28 cellular contexts compared by ENCODE assay signal in genomic region chr3:184682671-184683070, GRCh38.
"Had no signal": no experiment of that assay in that cellular context is flagged by ENCODE, and none has a peak within 500 bp of the region (broad histone marks: within the 10 kb centered on the region; RNA-seq: fewer than 3 reads in every experiment).

No MANE protein-coding gene starts in this region.

- H3K4me3 ChIP-seq: neural progenitor cell, ovary, psoas muscle, right lobe of liver, sigmoid colon, suprapubic skin, testis, tibial artery, transverse colon, vagina had no signal

- H3K4me1 ChIP-seq: parathyroid adenoma, right lobe of liver had no signal

- H3K4me3 Mint-ChIP-seq: naive B cell; naive thymus-derived CD8-positive, alpha-beta T cell; natural killer cell treated with Interleukin-12 subunit alpha and Interleukin-12 subunit beta and Interleukin-15 and Interleukin-18, amount 100 ng/mL, for 72 hours; neural progenitor cell; stimulated activated memory B cell treated with anti-CD40 and anti-IgM and Interleukin-4, amounts not matched to agents 10 μg/mL and 1 μg/mL and 100 μg/mL, for 72 hours; stimulated activated naive CD8-positive, alpha-beta T cell treated with anti-CD3 and anti-CD28 coated beads, Interleukin-15, amount 100 ng/mL, for 72 hours; type B pancreatic cell had no signal

- H3K27me3 ChIP-seq: neural progenitor cell, ovary, right lobe of liver, sigmoid colon, suprapubic skin, testis, transverse colon, vagina had no signal

- H2AFZ ChIP-seq: neural progenitor cell, parathyroid adenoma had no signal

- ATAC-seq: naive thymus-derived CD8-positive, alpha-beta T cell; natural killer cell treated with Interleukin-12 subunit alpha and Interleukin-12 subunit beta and Interleukin-15 and Interleukin-18, amount 100 ng/mL, for 72 hours; psoas muscle; right cardiac atrium; right lobe of liver; stimulated activated memory B cell treated with anti-CD40 and anti-IgM and Interleukin-4, amounts not matched to agents 10 μg/mL and 1 μg/mL and 100 μg/mL, for 72 hours; stimulated activated naive CD8-positive, alpha-beta T cell treated with anti-CD3 and anti-CD28 coated beads, Interleukin-15, amount 100 ng/mL, for 72 hours; stimulated activated naive CD8-positive, alpha-beta T cell treated with anti-CD3 and anti-CD28 coated beads, Interleukin-15, Interleukin-2, amounts not matched to agents 100 U/mL and 50 U/mL, for 24 hours had no signal

- H3K36me3 ChIP-seq: neural progenitor cell, ovary, right lobe of liver, sigmoid colon, suprapubic skin, tibial artery, transverse colon, vagina had no signal

- DNase-seq: naive B cell; naive thymus-derived CD8-positive, alpha-beta T cell; occipital lobe; psoas muscle; right lobe of liver; small intestine; stimulated activated CD4-positive, alpha-beta T cell treated with anti-CD3 and anti-CD28 coated beads, Interleukin-12 subunit alpha, Interleukin-12 subunit beta, amount 100 ng/mL, for 4 hours; stimulated activated CD4-positive, alpha-beta T cell treated with anti-CD3 and anti-CD28 coated beads, Interleukin-1b, Interleukin-23, amount 100 ng/mL, for 48 hours; stimulated activated CD4-positive, alpha-beta T cell treated with anti-CD3 and anti-CD28 coated beads, Interleukin-4, amount 100 ng/mL, for 24 hours; stimulated activated naive CD4-positive, alpha-beta T cell; stimulated activated naive CD8-positive, alpha-beta T cell treated with anti-CD3 and anti-CD28 coated beads, Interleukin-15, amount 100 ng/mL, for 72 hours; stimulated activated naive CD8-positive, alpha-beta T cell treated with anti-CD3 and anti-CD28 coated beads, Interleukin-15, Interleukin-2, amounts not matched to agents 100 U/mL and 50 U/mL, for 24 hours; substantia nigra; testis; tibial artery; transverse colon had no signal

- H3K27me3 Mint-ChIP-seq: naive B cell; stimulated activated memory B cell treated with anti-CD40 and anti-IgM and Interleukin-4, amounts not matched to agents 10 μg/mL and 1 μg/mL and 100 μg/mL, for 72 hours; stimulated activated naive CD8-positive, alpha-beta T cell treated with anti-CD3 and anti-CD28 coated beads, Interleukin-15, amount 100 ng/mL, for 72 hours; type B pancreatic cell had no signal

- H3K9ac ChIP-seq: neural progenitor cell, parathyroid adenoma had no signal

- H3K79me2 ChIP-seq: parathyroid adenoma had no signal

- H3K36me3 Mint-ChIP-seq: naive B cell; naive thymus-derived CD8-positive, alpha-beta T cell; natural killer cell treated with Interleukin-12 subunit alpha and Interleukin-12 subunit beta and Interleukin-15 and Interleukin-18, amount 100 ng/mL, for 72 hours; neural progenitor cell; stimulated activated memory B cell treated with anti-CD40 and anti-IgM and Interleukin-4, amounts not matched to agents 10 μg/mL and 1 μg/mL and 100 μg/mL, for 72 hours; type B pancreatic cell had no signal

- H3K9me3 Mint-ChIP-seq: naive B cell; naive thymus-derived CD8-positive, alpha-beta T cell; natural killer cell treated with Interleukin-12 subunit alpha and Interleukin-12 subunit beta and Interleukin-15 and Interleukin-18, amount 100 ng/mL, for 72 hours; neural progenitor cell; stimulated activated memory B cell treated with anti-CD40 and anti-IgM and Interleukin-4, amounts not matched to agents 10 μg/mL and 1 μg/mL and 100 μg/mL, for 72 hours; stimulated activated naive CD8-positive, alpha-beta T cell treated with anti-CD3 and anti-CD28 coated beads, Interleukin-15, amount 100 ng/mL, for 72 hours; type B pancreatic cell had no signal

- FAIRE-seq: small intestine, urothelium cell line had no signal

- H3K27ac Mint-ChIP-seq: naive B cell; naive thymus-derived CD8-positive, alpha-beta T cell; natural killer cell treated with Interleukin-12 subunit alpha and Interleukin-12 subunit beta and Interleukin-15 and Interleukin-18, amount 100 ng/mL, for 72 hours; neural progenitor cell; progenitor cell of endocrine pancreas; stimulated activated memory B cell treated with anti-CD40 and anti-IgM and Interleukin-4, amounts not matched to agents 10 μg/mL and 1 μg/mL and 100 μg/mL, for 72 hours; stimulated activated naive CD8-positive, alpha-beta T cell treated with anti-CD3 and anti-CD28 coated beads, Interleukin-15, amount 100 ng/mL, for 72 hours; type B pancreatic cell had no signal

- H3K9me3 ChIP-seq: ovary, psoas muscle, right lobe of liver, sigmoid colon, suprapubic skin, testis, tibial artery, transverse colon, vagina had no signal

- H3K27ac ChIP-seq: neural progenitor cell, ovary, parathyroid adenoma, psoas muscle, right lobe of liver, sigmoid colon, suprapubic skin, testis, tibial artery, transverse colon, vagina had no signal

- H3K4me2 ChIP-seq: neural progenitor cell had no signal
